ENCODE assay signal across 18 cellular contexts in genomic region chr15:45468294-45468693, GRCh38.
"Had no signal": no experiment of that assay in that cellular context is flagged by ENCODE, and none has a peak within 500 bp of the region (broad histone marks: within the 10 kb centered on the region; RNA-seq: fewer than 3 reads in every experiment).

No MANE protein-coding gene starts in this region.

- H2AFZ ChIP-seq: neural progenitor cell had no signal

- H3K27me3 ChIP-seq: thyroid gland had no signal

- H3K27ac ChIP-seq: epithelial cell of prostate, foreskin keratinocyte, neural progenitor cell, thyroid gland, upper lobe of right lung had no signal

- FAIRE-seq: keratinocyte, TTC549 had no signal

- H3K9ac ChIP-seq: neural progenitor cell had no signal

- H3K4me1 ChIP-seq: foreskin keratinocyte, thyroid gland, upper lobe of right lung had no signal

- H3K4me2 ChIP-seq: neural progenitor cell had no signal

- H3K36me3 ChIP-seq: neural progenitor cell, thyroid gland, upper lobe of right lung had no signal

- DNase-seq: activated naive CD4-positive, alpha-beta T cell treated with Interleukin-2 at 50 U/mL for 16 hours; activated naive CD8-positive, alpha-beta T cell treated with anti-CD3 and anti-CD28 coated beads for 36 hours; activated T-cell treated with anti-CD3 and anti-CD28 coated beads, Interleukin-2, amount 50 U/mL, for 48 hours; cortex of kidney; foreskin keratinocyte; glutamatergic neuron; naive thymus-derived CD8-positive, alpha-beta T cell; stimulated activated CD4-positive, alpha-beta T cell treated with anti-CD3 and anti-CD28 coated beads, Interleukin-12 subunit alpha, Interleukin-12 subunit beta, amount 100 ng/mL, for 4 hours; stimulated activated CD4-positive, alpha-beta T cell treated with anti-CD3 and anti-CD28 coated beads, Interleukin-4, amount 100 ng/mL, for 4 hours; stimulated activated naive CD8-positive, alpha-beta T cell treated with anti-CD3 and anti-CD28 coated beads, Interleukin-15, Interleukin-2, amounts not matched to agents 100 U/mL and 50 U/mL, for 24 hours; T-helper 1 cell; thyroid gland; upper lobe of right lung had no signal

- H3K9me3 ChIP-seq: thyroid gland, upper lobe of right lung had no signal

- H3K4me3 ChIP-seq: lung, neural progenitor cell, thyroid gland, upper lobe of right lung had no signal
